ENCODE assay signal across 8 cellular contexts in the genomic region with DNA sequence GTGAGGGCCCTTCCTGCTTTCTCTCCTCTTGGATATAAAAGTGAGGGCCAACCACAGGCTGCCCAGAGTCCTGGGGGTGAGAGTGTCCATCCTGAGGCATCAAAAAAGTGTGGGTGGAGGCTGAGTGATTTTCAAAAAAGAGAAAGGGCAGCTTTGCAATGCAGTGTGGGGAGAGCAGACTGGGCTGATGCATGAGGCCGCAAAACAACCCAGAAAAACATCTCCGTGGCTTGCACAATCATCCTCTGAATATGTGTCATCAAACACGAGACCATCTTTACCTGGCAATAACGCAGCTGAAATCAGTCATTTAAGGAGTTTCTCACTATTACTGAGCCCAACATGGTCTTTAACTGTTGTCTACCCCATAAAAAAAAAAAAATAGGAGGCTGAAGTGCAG.
DNase-seq lines count a peak whose midpoint lies in the region; ATAC-seq, FAIRE-seq and TF ChIP-seq lines count a peak whose summit lies in the region.

No MANE protein-coding gene starts in this region.

- FAIRE-seq in GM12891 (lab: Jason Lieb, UNC), result no peak

- no peaks in the 10 kb centered on the region for H3K36me3 ChIP-seq in stomach

- peak overlapping the region in 1 of 5 donors; percentile 24 for H3K27ac ChIP-seq in stomach

- TF ChIP-seq POLR2A in GM12891 (IDR thresholded peaks at IDR 0.05; ENCODE audit: low read depth, low read length), result no peak
- no peak for TF ChIP-seq POLR2A in stomach (IDR thresholded peaks at IDR 0.05)

- no peak for TF ChIP-seq EP300 in stomach (IDR thresholded peaks at IDR 0.05)

- ATAC-seq in GM21423 (IDR thresholded peaks at IDR 0.05; ENCODE audit: unreplicated experiment) (peak; percentile 66), GM21528 (IDR thresholded peaks at IDR 0.05; ENCODE audit: low FRiP score, unreplicated experiment) (no peak)

- H3K4me1 ChIP-seq in stomach, result no peaks in the 10 kb centered on the region

- no peaks in the 10 kb centered on the region for H3K27me3 ChIP-seq in stomach

- no peak overlapping the region for H3K4me3 ChIP-seq in stomach

- intact Hi-C loops in stomach (cut with DNase I; ENCODE audit: low total_unique reads), result no loop called here

- TF ChIP-seq CTCF in stomach (IDR thresholded peaks at IDR 0.05), result no peak

- DNase-seq in GM12891 (ENCODE audit: insufficient read length, low spot score) (no peak), M059J (ENCODE audit: low read depth) (peak; percentile 52), glomerular visceral epithelial cell (ENCODE audit: extremely low spot score) (peak; percentile 15), dermis blood vessel endothelial cell (no peak), stomach (no peak), KG1 (lab: John Stamatoyannopoulos, UW) (no peak)

- WGBS in stomach, 5 donors, result 76 to 85% (median 83%) methylated on average over 4 of the region's 4 CpGs

- H3K9me3 ChIP-seq in stomach, result no peaks in the 10 kb centered on the region

TF ChIP-seq in GM12891, 5 proteins besides CTCF, POLR2A, EP300 and RAD21:
- no peak for TF ChIP-seq TAF1 (IDR thresholded peaks at IDR 0.05; ENCODE audit: low read depth, low read length)
- TF ChIP-seq SPI1 (IDR thresholded peaks at IDR 0.05; ENCODE audit: low read depth, low read length), result no peak
- TF ChIP-seq POU2F2 (IDR thresholded peaks at IDR 0.05; ENCODE audit: low read depth, low read length), result peak; percentile 49; the same call in 1 of the 2 replicates
- no peak for TF ChIP-seq PAX5 (IDR thresholded peaks at IDR 0.05; ENCODE audit: insufficient read depth, low read length, severe bottlenecking)
- no peak for TF ChIP-seq POLR2AphosphoS5 (IDR thresholded peaks at IDR 0.05; ENCODE audit: low read depth, low read length)

Comparison
In these comparisons a context has a peak if more than half of its experiments do, and no peak if none do; other contexts are left out.
1. DNase-seq: peak in M059J (single experiment) and glomerular visceral epithelial cell (single experiment); none in GM12891 (single experiment), dermis blood vessel endothelial cell (single experiment), stomach (single experiment) and KG1 (single experiment).